Comparison of ENCODE assay signal across 23 cellular contexts in genomic region chr22:23353696-23354095, GRCh38.
"Had no signal": no experiment of that assay in that cellular context is flagged by ENCODE, and none has a peak within 500 bp of the region (broad histone marks: within the 10 kb centered on the region; RNA-seq: fewer than 3 reads in every experiment).

No MANE protein-coding gene starts in this region.

- H3K27ac Mint-ChIP-seq: dendritic cell treated with granulocyte-macrophage colony-stimulating factor and Interleukin-4, amounts not matched to agents 40 ng/mL and 50 ng/mL, for 4 days; effector memory CD8-positive, alpha-beta T cell; endodermal cell had no signal

- ATAC-seq: effector memory CD8-positive, alpha-beta T cell; esophagus mucosa; foreskin keratinocyte; gastrocnemius medialis; gastroesophageal sphincter; heart left ventricle had no signal

- H3K4me3 ChIP-seq: colonic mucosa, coronary artery, dorsolateral prefrontal cortex, esophagus squamous epithelium, gastrocnemius medialis, gastroesophageal sphincter, heart left ventricle had no signal

- H3K9me3 Mint-ChIP-seq: dendritic cell treated with granulocyte-macrophage colony-stimulating factor and Interleukin-4, amounts not matched to agents 40 ng/mL and 50 ng/mL, for 4 days; effector memory CD8-positive, alpha-beta T cell; endodermal cell had no signal

- H3K4me1 ChIP-seq: colonic mucosa, esophagus squamous epithelium, foreskin keratinocyte, gastrocnemius medialis, gastroesophageal sphincter, heart left ventricle had no signal

- H3K27me3 ChIP-seq: colonic mucosa had no signal

- H3K4me1 Mint-ChIP-seq: endodermal cell had no signal

- H3K36me3 ChIP-seq: colonic mucosa, esophagus squamous epithelium, gastrocnemius medialis, gastroesophageal sphincter, heart left ventricle had no signal

- DNase-seq: colonic mucosa; cortex of kidney; dermis blood vessel endothelial cell; dorsolateral prefrontal cortex; effector CD4-positive, alpha-beta T cell; effector CD8-positive, alpha-beta T cell; effector memory CD4-positive, alpha-beta T cell; effector memory CD8-positive, alpha-beta T cell; endodermal cell; erythroblast; esophagus squamous epithelium; foreskin fibroblast; foreskin keratinocyte; foreskin melanocyte; gastrocnemius medialis; glutamatergic neuron; head of caudate nucleus; heart left ventricle had no signal

- H3K4me3 Mint-ChIP-seq: dendritic cell treated with granulocyte-macrophage colony-stimulating factor and Interleukin-4, amounts not matched to agents 40 ng/mL and 50 ng/mL, for 4 days; effector memory CD8-positive, alpha-beta T cell; endodermal cell had no signal

- H3K27ac ChIP-seq: colonic mucosa, coronary artery, dorsolateral prefrontal cortex, epithelial cell of prostate, esophagus squamous epithelium, foreskin keratinocyte, gastrocnemius medialis, gastroesophageal sphincter, heart left ventricle had no signal

- H3K9me3 ChIP-seq: colonic mucosa, esophagus squamous epithelium, gastrocnemius medialis, gastroesophageal sphincter, heart left ventricle had no signal
